In genomic region chr13:97307096-97307495, GRCh38 we compare ENCODE assay signal across 23 cellular contexts.
DNase-seq lines count a peak whose midpoint lies in the region; ATAC-seq, FAIRE-seq and TF ChIP-seq lines count a peak whose summit lies in the region.
"Had no signal": no experiment of that assay in that cellular context is flagged by ENCODE, and none has a peak within 500 bp of the region (broad histone marks: within the 10 kb centered on the region; RNA-seq: fewer than 3 reads in every experiment).

No MANE protein-coding gene starts in this region.

- H2AFZ ChIP-seq in HepG2 (ENCODE audit: low read length), result no peak overlapping the region

- no peaks in the 10 kb centered on the region for H3K27me3 ChIP-seq in adipocyte (replicated peaks; ENCODE audit: control insufficient read depth, insufficient read depth, low read length)
- H3K27me3 ChIP-seq in HepG2 (ENCODE audit: control insufficient read depth in 1 of 2, insufficient read depth in 2 of 2, low read length in 2 of 2), result no peaks in the 10 kb centered on the region
- no peaks in the 10 kb centered on the region for H3K27me3 ChIP-seq in gastrocnemius medialis
- H3K27me3 ChIP-seq: esophagus squamous epithelium had no signal

- peaks cover 92% of the 10 kb centered on the region for H3K79me2 ChIP-seq in HepG2 (ENCODE audit: insufficient read depth, low read length)

- FAIRE-seq in HepG2 (lab: Jason Lieb, UNC), result peak; percentile 12
- FAIRE-seq: GM19239 had no signal

- TF ChIP-seq EP300 in HepG2 (IDR thresholded peaks at IDR 0.05; ENCODE audit: low read depth in 2 of 2, low read length in 2 of 2) (no peak), HepG2 (CRISPR knock-in tag; IDR thresholded peaks at IDR 0.05; ENCODE audit: borderline replicate concordance) (no peak)

- CTCF ChIA-PET in HEK293 (lab: Yijun Ruan, JAX), result no interaction called here
- CTCF ChIA-PET in HepG2 (lab: Yijun Ruan, JAX; ENCODE audit: low intra/inter-chr PET ratio, low total read pairs), result no interaction called here

- no peak for ATAC-seq in HepG2
- ATAC-seq in gastrocnemius medialis, result no peak
- no peak for ATAC-seq in GM21576 (IDR thresholded peaks at IDR 0.05; ENCODE audit: unreplicated experiment)
- ATAC-seq: effector memory CD8-positive, alpha-beta T cell; naive thymus-derived CD4-positive, alpha-beta T cell; T-cell had no signal

- H3K4me2 ChIP-seq in HepG2 (ENCODE audit: low read depth, low read length), result peak overlapping the region; percentile 46

- intact Hi-C loops in HepG2 (cut with micrococcal nuclease; ENCODE audit: unreplicated experiment) (no loop called here), gastrocnemius medialis (cut with DNase I; ENCODE audit: low total_unique reads) (no loop called here)

- TF ChIP-seq RAD21 in HepG2 (CRISPR knock-in tag; IDR thresholded peaks at IDR 0.05), result no peak

- H3K27ac ChIP-seq in HEK293 (ENCODE audit: extremely low read depth, low read depth, low read length), result no peak overlapping the region
- peak overlapping the region; percentile 78 for H3K27ac ChIP-seq in HepG2 (ENCODE audit: extremely low read length, insufficient read depth, low read length)
- H3K27ac ChIP-seq in gastrocnemius medialis, result peak overlapping the region in 3 of 4 donors; percentile 35 to 45 (median 40)

- TF ChIP-seq POLR2A in HepG2 (IDR thresholded peaks at IDR 0.05; ENCODE audit: insufficient read depth in 1 of 2, low read depth in 2 of 2, low read length in 2 of 2), result no peak
- TF ChIP-seq POLR2A in gastrocnemius medialis (IDR thresholded peaks at IDR 0.05), result no peak

- in situ Hi-C loops in HepG2 (cut with HindIII; ENCODE audit: extremely low pct_ligation_motif_present, low pct_unique_long_range_greater_than_20kb), result no loop called here
- in situ Hi-C loops in gastrocnemius medialis (cut with MboI; ENCODE audit: low sequenced_read_pairs in 4 of 4), result no loop called here
- in situ Hi-C loops in KBM-7 (cut with MboI; ENCODE audit: low pct_unique_long_range_greater_than_20kb, low sequenced_read_pairs), result loop anchor here (25.0 kb wide), 1 partner anchor 95 kb away; the partner anchor contains the start of gene MBNL2

- H3K4me1 ChIP-seq in HEK293 (ENCODE audit: control insufficient read depth, insufficient read depth, low read length) (no peaks in the 10 kb centered on the region), adipocyte (ENCODE audit: control insufficient read depth, insufficient read depth, low read length) (peaks cover 31% of the 10 kb centered on the region), HepG2 (ENCODE audit: insufficient read depth, low read length) (peaks cover 83% of the 10 kb centered on the region), gastrocnemius medialis (peaks cover 63 to 72% of the 10 kb centered on the region in 2 donors)

- H3K4me3 ChIP-seq in HEK293 (ENCODE audit: low read depth, low read length) (no peak overlapping the region), adipocyte (ENCODE audit: low read length) (peak overlapping the region; percentile 8), HepG2 (replicated peaks in 1 of 3; ENCODE audit: insufficient read depth in 1 of 3, low read depth in 2 of 3, low read length in 3 of 3) (no peak overlapping the region), gastrocnemius medialis (no peak overlapping the region)
- H3K4me3 ChIP-seq: esophagus squamous epithelium had no signal

- WGBS in HepG2 (ENCODE audit: low lambda C conversion rate), result 72% methylated on average over 3 of the region's 3 CpGs

- TF ChIP-seq CTCF in HEK293 (tag by site-specific recombination; IDR thresholded peaks at IDR 0.05) (no peak), HepG2 (CRISPR knock-in tag; IDR thresholded peaks at IDR 0.05) (no peak), gastrocnemius medialis (IDR thresholded peaks at IDR 0.05 in 4 of 5, conservative IDR thresholded peaks at IDR 0.05 in 1 of 5) (no peak)

- POLR2A ChIA-PET in HEK293 (lab: Yijun Ruan, JAX), result no interaction called here
- POLR2A ChIA-PET in HepG2 (lab: Yijun Ruan, JAX), result no interaction called here

- no TSS peak for BruUV-seq in HepG2 (replicated peaks; lab: Mats Ljungman, UMichigan)

- no peaks in the 10 kb centered on the region for H3K36me3 ChIP-seq in HEK293 (ENCODE audit: control insufficient read depth in 2 of 2, insufficient read depth in 1 of 2, low read length in 2 of 2)
- peaks cover 2% of the 10 kb centered on the region for H3K36me3 ChIP-seq in adipocyte (ENCODE audit: control insufficient read depth, insufficient read depth, low read length, severe bottlenecking)
- H3K36me3 ChIP-seq in HepG2 (replicated peaks in 1 of 2; ENCODE audit: control insufficient read depth in 1 of 2, insufficient read depth in 2 of 2, low read length in 2 of 2), result peaks cover 2 to 17% of the 10 kb centered on the region in 2 experiments
- no peaks in the 10 kb centered on the region for H3K36me3 ChIP-seq in gastrocnemius medialis
- H3K36me3 ChIP-seq: esophagus squamous epithelium had no signal

- peaks cover 61% of the 10 kb centered on the region for H4K20me1 ChIP-seq in HepG2 (ENCODE audit: insufficient read depth, low read length)

- H3K9me3 ChIP-seq in HEK293 (ENCODE audit: control insufficient read depth, insufficient read depth, low read depth, low read length) (no peaks in the 10 kb centered on the region), adipocyte (ENCODE audit: control insufficient read depth, low read length) (no peaks in the 10 kb centered on the region), HepG2 (ENCODE audit: low read length) (no peaks in the 10 kb centered on the region), gastrocnemius medialis (no peaks in the 10 kb centered on the region)
- H3K9me3 ChIP-seq: esophagus squamous epithelium had no signal

- H3K9ac ChIP-seq in adipocyte (ENCODE audit: low read length) (no peak overlapping the region), HepG2 (ENCODE audit: insufficient read depth, low read depth, low read length) (peak overlapping the region; percentile 37; the same call in 1 of the 2 replicates)

- DNase-seq in adipocyte (ENCODE audit: low read depth) (no peak), HepG2 (ENCODE audit: low spot score) (no peak), gastrocnemius medialis (no peak), T-helper 2 cell (no peak), COLO829 (ENCODE audit: low spot score) (no peak), KBM-7 (no peak)
- DNase-seq: activated CD4-positive, alpha-beta T cell treated with anti-CD3 and anti-CD28 coated beads for 1 hour; activated gamma-delta T cell; CD4-positive, alpha-beta T cell; effector memory CD8-positive, alpha-beta T cell; esophagus squamous epithelium; naive thymus-derived CD4-positive, alpha-beta T cell; NCI-H1105; NCI-H2029 treated with DMSO at 0.1 percent for 48 hours; NCI-H446; OCI-M1; stimulated activated CD4-positive, alpha-beta T cell treated with anti-CD3 and anti-CD28 coated beads, Interleukin-12 subunit alpha, Interleukin-12 subunit beta, amount 100 ng/mL, for 4 hours; stimulated activated CD4-positive, alpha-beta T cell treated with anti-CD3 and anti-CD28 coated beads, Interleukin-4, amount 100 ng/mL, for 24 hours; stimulated activated naive CD4-positive, alpha-beta T cell treated with Interleukin-2 at 50 U/mL for 16 hours; T-cell had no signal

TF ChIP-seq in HEK293, 187 proteins besides CTCF, POLR2A, EP300 and RAD21:
- no peak for TF ChIP-seq ZFP69B (tag by site-specific recombination; IDR thresholded peaks at IDR 0.05)
- TF ChIP-seq, protein P1, sequence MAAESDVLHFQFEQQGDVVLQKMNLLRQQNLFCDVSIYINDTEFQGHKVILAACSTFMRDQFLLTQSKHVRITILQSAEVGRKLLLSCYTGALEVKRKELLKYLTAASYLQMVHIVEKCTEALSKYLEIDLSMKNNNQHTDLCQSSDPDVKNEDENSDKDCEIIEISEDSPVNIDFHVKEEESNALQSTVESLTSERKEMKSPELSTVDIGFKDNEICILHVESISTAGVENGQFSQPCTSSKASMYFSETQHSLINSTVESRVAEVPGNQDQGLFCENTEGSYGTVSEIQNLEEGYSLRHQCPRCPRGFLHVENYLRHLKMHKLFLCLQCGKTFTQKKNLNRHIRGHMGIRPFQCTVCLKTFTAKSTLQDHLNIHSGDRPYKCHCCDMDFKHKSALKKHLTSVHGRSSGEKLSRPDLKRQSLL (tag by site-specific recombination; IDR thresholded peaks at IDR 0.05), result no peak
- no peak for TF ChIP-seq ZNF585B (tag by site-specific recombination; IDR thresholded peaks at IDR 0.05)
- peak; percentile 62; the same call in 1 of the 2 replicates for TF ChIP-seq ZBTB17 (tag by site-specific recombination; IDR thresholded peaks at IDR 0.05)
- TF ChIP-seq KLF9 (tag by site-specific recombination; IDR thresholded peaks at IDR 0.05; ENCODE audit: low read depth), result no peak
- TF ChIP-seq ZEB2 (tag by site-specific recombination; IDR thresholded peaks at IDR 0.05), result no peak
- no peak for TF ChIP-seq ZIC2 (tag by site-specific recombination; IDR thresholded peaks at IDR 0.05)
- TF ChIP-seq ZNF416 (tag by site-specific recombination; IDR thresholded peaks at IDR 0.05), result no peak

TF ChIP-seq in HepG2, 621 proteins besides CTCF, POLR2A, EP300 and RAD21 (continues in another document):
- TF ChIP-seq, protein P2, sequence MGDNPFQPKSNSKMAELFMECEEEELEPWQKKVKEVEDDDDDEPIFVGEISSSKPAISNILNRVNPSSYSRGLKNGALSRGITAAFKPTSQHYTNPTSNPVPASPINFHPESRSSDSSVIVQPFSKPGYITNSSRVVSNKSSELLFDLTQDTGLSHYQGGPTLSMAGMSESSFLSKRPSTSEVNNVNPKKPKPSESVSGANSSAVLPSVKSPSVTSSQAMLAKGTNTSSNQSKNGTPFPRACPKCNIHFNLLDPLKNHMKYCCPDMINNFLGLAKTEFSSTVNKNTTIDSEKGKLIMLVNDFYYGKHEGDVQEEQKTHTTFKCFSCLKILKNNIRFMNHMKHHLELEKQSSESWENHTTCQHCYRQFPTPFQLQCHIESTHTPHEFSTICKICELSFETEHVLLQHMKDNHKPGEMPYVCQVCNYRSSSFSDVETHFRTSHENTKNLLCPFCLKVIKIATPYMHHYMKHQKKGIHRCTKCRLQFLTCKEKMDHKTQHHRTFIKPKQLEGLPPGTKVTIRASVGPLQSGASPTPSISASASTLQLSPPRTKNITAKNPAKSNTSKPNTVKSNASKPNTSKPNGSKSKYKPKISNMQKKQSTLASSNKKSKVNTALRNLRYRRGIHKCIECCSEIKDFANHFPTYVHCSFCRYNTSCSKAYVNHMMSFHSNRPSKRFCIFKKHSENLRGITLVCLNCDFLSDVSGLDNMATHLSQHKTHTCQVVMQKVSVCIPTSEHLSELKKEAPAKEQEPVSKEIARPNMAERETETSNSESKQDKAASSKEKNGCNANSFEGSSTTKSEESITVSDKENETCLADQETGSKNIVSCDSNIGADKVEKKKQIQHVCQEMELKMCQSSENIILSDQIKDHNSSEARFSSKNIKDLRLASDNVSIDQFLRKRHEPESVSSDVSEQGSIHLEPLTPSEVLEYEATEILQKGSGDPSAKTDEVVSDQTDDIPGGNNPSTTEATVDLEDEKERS (CRISPR knock-in tag; IDR thresholded peaks at IDR 0.05), result no peak
- TF ChIP-seq ONECUT2 (CRISPR knock-in tag; IDR thresholded peaks at IDR 0.05) (peak; percentile 77), ARHGAP35 (CRISPR knock-in tag; IDR thresholded peaks at IDR 0.05; ENCODE audit: borderline replicate concordance) (no peak), PHF20 (CRISPR knock-in tag; IDR thresholded peaks at IDR 0.05) (no peak)
- TF ChIP-seq, protein P3, sequence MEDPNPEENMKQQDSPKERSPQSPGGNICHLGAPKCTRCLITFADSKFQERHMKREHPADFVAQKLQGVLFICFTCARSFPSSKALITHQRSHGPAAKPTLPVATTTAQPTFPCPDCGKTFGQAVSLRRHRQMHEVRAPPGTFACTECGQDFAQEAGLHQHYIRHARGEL (CRISPR knock-in tag; IDR thresholded peaks at IDR 0.05), result no peak
